Comparison of ENCODE assay signal across 21 cellular contexts in the genomic region with DNA sequence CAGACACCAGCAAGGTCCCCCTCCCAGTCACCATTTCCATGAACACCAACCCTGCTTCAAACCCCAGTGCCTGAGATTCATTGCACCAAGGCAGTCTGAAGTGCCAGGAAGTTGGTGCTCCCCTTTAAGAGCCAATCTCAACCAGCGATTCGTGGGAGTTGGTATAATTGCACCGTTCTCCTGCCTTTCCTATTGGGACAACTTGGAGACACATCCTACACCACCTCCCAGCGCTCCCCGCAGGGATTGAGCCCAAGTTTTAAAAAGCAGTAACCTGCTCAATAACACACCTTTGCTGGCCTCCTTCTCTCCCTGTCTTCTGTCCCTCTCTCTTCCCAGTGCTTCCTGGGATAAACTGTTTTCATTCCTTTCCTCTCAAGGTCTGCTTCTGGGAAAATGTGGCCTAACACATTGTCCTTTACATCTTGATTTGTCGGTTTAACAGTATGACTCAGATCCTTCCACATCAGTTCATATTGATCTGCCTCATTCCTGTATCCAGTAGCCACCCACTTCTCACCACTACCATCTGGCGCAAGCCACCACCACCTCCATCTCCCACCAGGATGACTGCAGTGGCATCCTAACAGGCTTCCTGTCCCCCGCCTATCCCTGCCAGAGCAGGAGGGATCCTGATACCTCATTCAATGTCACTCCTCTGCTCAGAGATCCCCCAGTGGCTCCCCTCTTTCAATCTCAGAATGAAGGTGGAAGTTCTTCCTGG. TPM values are rescaled to one million over a fixed set of nuclear protein-coding genes. Genes with fewer than 3 reads are reported as not detected.
DNase-seq lines count a peak whose midpoint lies in the region; ATAC-seq and TF ChIP-seq lines count a peak whose summit lies in the region.
"Had no signal": no experiment of that assay in that cellular context is flagged by ENCODE, and none has a peak within 500 bp of the region (broad histone marks: within the 10 kb centered on the region; RNA-seq: fewer than 3 reads in every experiment).

No MANE protein-coding gene starts in this region.

- DNase-seq in ELR (ENCODE audit: low read depth) (peak; percentile 51), HT1080 (ENCODE audit: low read depth) (peak; percentile 15), astrocyte of the hippocampus (ENCODE audit: low read depth, low spot score) (peak; percentile 28), middle frontal gyrus (ENCODE audit: extremely low spot score, low spot score) (peak; percentile 34), right atrium auricular region (ENCODE audit: low spot score) (no peak), NCI-H1694 treated with DMSO at 0.1 percent for 48 hours (lab: John Stamatoyannopoulos, UW) (no peak)
- no peak for DNase-seq in natural killer cell treated with Interleukin-12 subunit alpha and Interleukin-12 subunit beta and Interleukin-15 and Interleukin-18, amount 100 ng/mL, for 72 hours (ENCODE audit: low spot score)
- DNase-seq: BE2C, DMS53, Karpas-422, MV-4-11, NCI-H1105 treated with DMSO at 0.1 percent for 48 hours, NCI-H1694, NCI-H2081 treated with DMSO at 0.1 percent for 48 hours, NCI-H2171 treated with DMSO at 0.1 percent for 48 hours, NCI-H524 treated with DMSO at 0.1 percent for 48 hours, Right ventricle myocardium superior had no signal

- H3K27ac ChIP-seq in right atrium auricular region = no peak overlapping the region
- H3K27ac ChIP-seq: A549 had no signal

- H3K27me3 ChIP-seq in right atrium auricular region = no peaks in the 10 kb centered on the region
- H3K27me3 ChIP-seq: BE2C had no signal

- no peaks in the 10 kb centered on the region for H3K4me1 Mint-ChIP-seq in natural killer cell treated with Interleukin-12 subunit alpha and Interleukin-12 subunit beta and Interleukin-15 and Interleukin-18, amount 100 ng/mL, for 72 hours (ENCODE audit: low read depth in 2 of 2)

- no peak for ATAC-seq in HG03460 (IDR thresholded peaks at IDR 0.05; ENCODE audit: unreplicated experiment)
- no peak for ATAC-seq in natural killer cell treated with Interleukin-12 subunit alpha and Interleukin-12 subunit beta and Interleukin-15 and Interleukin-18, amount 100 ng/mL, for 72 hours
- ATAC-seq: A549 had no signal

- peaks cover 0 to 9% of the 10 kb centered on the region in 2 donors for H3K9me3 ChIP-seq in right atrium auricular region
- H3K9me3 ChIP-seq: A549, BE2C had no signal

- no peaks in the 10 kb centered on the region for H3K36me3 Mint-ChIP-seq in natural killer cell treated with Interleukin-12 subunit alpha and Interleukin-12 subunit beta and Interleukin-15 and Interleukin-18, amount 100 ng/mL, for 72 hours

- H3K27me3 Mint-ChIP-seq in natural killer cell treated with Interleukin-12 subunit alpha and Interleukin-12 subunit beta and Interleukin-15 and Interleukin-18, amount 100 ng/mL, for 72 hours = peaks cover 27 to 66% of the 10 kb centered on the region in 2 donors

- no peaks in the 10 kb centered on the region for H3K9me3 Mint-ChIP-seq in natural killer cell treated with Interleukin-12 subunit alpha and Interleukin-12 subunit beta and Interleukin-15 and Interleukin-18, amount 100 ng/mL, for 72 hours

- no peak for TF ChIP-seq CTCF in right atrium auricular region (IDR thresholded peaks at IDR 0.05)

- H3K36me3 ChIP-seq in right atrium auricular region = no peaks in the 10 kb centered on the region
- H3K36me3 ChIP-seq: BE2C had no signal

- no peak overlapping the region for H3K4me3 ChIP-seq in right atrium auricular region
- H3K4me3 ChIP-seq: A549 had no signal

- no peak overlapping the region for H3K4me3 Mint-ChIP-seq in natural killer cell treated with Interleukin-12 subunit alpha and Interleukin-12 subunit beta and Interleukin-15 and Interleukin-18, amount 100 ng/mL, for 72 hours

- H3K4me1 ChIP-seq in right atrium auricular region = no peaks in the 10 kb centered on the region
- H3K4me1 ChIP-seq: A549, BE2C had no signal

- H3K27ac Mint-ChIP-seq in natural killer cell treated with Interleukin-12 subunit alpha and Interleukin-12 subunit beta and Interleukin-15 and Interleukin-18, amount 100 ng/mL, for 72 hours = no peak overlapping the region

RNA-seq across cellular contexts. Expression of gene HRH1, which starts 37.8 kb away (rescaled TPM):
- total RNA-seq in HT1080 (2014; rRNA removed; shearing (Covaris generic)) = 16.1 and 16.7 TPM in 2 replicates
- polyA plus RNA-seq in HT1080 (2015; cell fraction: cytosol; rRNA removed) = 11.4 and 12.4 TPM in 2 replicates
- polyA plus RNA-seq in HT1080 (2015; cell fraction: nucleus; rRNA removed) = 16.2 and 22.3 TPM in 2 replicates
- under 1 TPM in 1 of 2 donors, not detected in 1; 0.14 TPM for total RNA-seq in natural killer cell treated with Interleukin-12 subunit alpha and Interleukin-12 subunit beta and Interleukin-15 and Interleukin-18, amount 100 ng/mL, for 72 hours
- total RNA-seq in right atrium auricular region = 1 to 10 TPM; 1.6 to 3.5 TPM
- total RNA-seq: OCI-LY7, SK-MEL-5 had no signal

Comparison
In these comparisons a context has a peak if more than half of its experiments do, and no peak if none do; other contexts are left out.
1. DNase-seq: peak in ELR (single experiment), HT1080 (single experiment), astrocyte of the hippocampus (single experiment) and middle frontal gyrus (single experiment); none in natural killer cell treated with Interleukin-12 subunit alpha and Interleukin-12 subunit beta and Interleukin-15 and Interleukin-18, amount 100 ng/mL, for 72 hours (single experiment), right atrium auricular region (single experiment) and NCI-H1694 treated with DMSO at 0.1 percent for 48 hours (single experiment).